Comparison of ENCODE assay signal across 10 cellular contexts in the genomic region with DNA sequence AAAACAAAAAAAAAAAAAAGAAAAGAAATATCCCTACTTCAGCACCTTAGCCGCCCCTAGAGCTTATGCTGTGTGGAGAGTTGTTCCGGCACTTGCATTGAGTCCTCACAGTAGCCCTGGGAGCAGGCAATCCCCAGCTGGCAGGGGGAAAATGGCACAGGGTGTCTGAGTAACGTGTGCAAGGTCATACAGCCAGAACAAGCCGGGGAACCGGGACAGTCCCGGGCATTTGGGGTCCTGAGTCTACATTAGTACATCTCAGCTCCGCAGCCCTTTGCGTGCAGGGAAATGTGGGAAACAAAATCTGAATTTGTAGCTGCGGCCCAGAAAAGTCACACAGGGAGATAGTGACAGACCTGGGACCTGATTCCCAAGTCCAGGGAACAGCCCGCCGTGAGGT. TPM values are rescaled to one million over a fixed set of nuclear protein-coding genes. Genes with fewer than 3 reads are reported as not detected.
DNase-seq lines count a peak whose midpoint lies in the region; ATAC-seq and TF ChIP-seq lines count a peak whose summit lies in the region.
"Had no signal": no experiment of that assay in that cellular context is flagged by ENCODE, and none has a peak within 500 bp of the region (broad histone marks: within the 10 kb centered on the region; RNA-seq: fewer than 3 reads in every experiment).

No MANE protein-coding gene starts in this region.

- H3K9me3 Mint-ChIP-seq in nephron: no peaks in the 10 kb centered on the region
- H3K9me3 Mint-ChIP-seq: activated B cell treated with CpG ODN at 0.5 μM for 24 hours, nephron progenitor cell had no signal

- TF ChIP-seq CTCF in HCT116 (IDR thresholded peaks at IDR 0.05 in 2 of 3, conservative IDR thresholded peaks at IDR 0.05 in 1 of 3; ENCODE audit: borderline replicate concordance in 1 of 3, insufficient read depth in 1 of 3, low read depth in 2 of 3, low read length in 2 of 3) (no peak), colonic mucosa (IDR thresholded peaks at IDR 0.05) (no peak), nephron (IDR thresholded peaks at IDR 0.05; ENCODE audit: unreplicated experiment in 3 of 3) (no peak)

- TF ChIP-seq RAD21 in HCT116 (IDR thresholded peaks at IDR 0.05; ENCODE audit: low read depth): no peak

- H3K9ac ChIP-seq in HCT116 (ENCODE audit: low read length): no peak overlapping the region
- H3K9ac ChIP-seq in colonic mucosa (ENCODE audit: low read depth in 2 of 2, low read length in 2 of 2): peak overlapping the region; percentile 24 to 100

- no peak for TF ChIP-seq POLR2A in HCT116 (IDR thresholded peaks at IDR 0.05; ENCODE audit: borderline replicate concordance, extremely low read depth, insufficient read depth, insufficient read length)

- peaks cover 22% of the 10 kb centered on the region for H3K4me1 Mint-ChIP-seq in nephron

- peak overlapping the region; percentile 96; the same call in 1 of the 2 replicates for H3K4me2 ChIP-seq in HCT116 (ENCODE audit: low read length)

- H3K36me3 ChIP-seq in ACC112 (ENCODE audit: insufficient read depth, low read length) (peaks cover 6% of the 10 kb centered on the region; the same call in 1 of the 2 replicates), HCT116 (ENCODE audit: control insufficient read depth in 1 of 2, insufficient read depth in 2 of 2, low read length in 2 of 2) (peaks cover 13 to 24% of the 10 kb centered on the region in 2 experiments), colonic mucosa (peaks cover 21% of the 10 kb centered on the region)

- RAD21 ChIA-PET in HCT116 (lab: Charles Lee; ENCODE audit: low non-redundant PET in 1 of 2, low total read pairs in 2 of 2, uncharacterized antibody in 2 of 2, unreplicated experiment in 2 of 2): no interaction called here

- intact Hi-C loops in HCT116 (cut with micrococcal nuclease) (no loop called here), colonic mucosa (cut with DNase I) (no loop called here)

- ATAC-seq in HCT116 (no peak), HG03457 (IDR thresholded peaks at IDR 0.05; ENCODE audit: unreplicated experiment) (no peak), HG03565 (IDR thresholded peaks at IDR 0.05; ENCODE audit: unreplicated experiment) (no peak)

- H3K27ac ChIP-seq in ACC112 (ENCODE audit: low read depth, low read length) (peak overlapping the region; percentile 33), HCT116 (ENCODE audit: low read depth, low read length) (peak overlapping the region; percentile 75), colonic mucosa (peak overlapping the region; percentile 96)

- H3K9me2 ChIP-seq in HCT116 (ENCODE audit: insufficient read depth): no peaks in the 10 kb centered on the region

- peaks cover 33% of the 10 kb centered on the region for H3K79me2 ChIP-seq in ACC112 (ENCODE audit: control insufficient read depth, insufficient read depth, low read length, unreplicated experiment)
- H3K79me2 ChIP-seq in HCT116 (ENCODE audit: insufficient read depth, low read length): peaks cover 28% of the 10 kb centered on the region

- peaks cover 23% of the 10 kb centered on the region for H3K36me3 Mint-ChIP-seq in nephron (ENCODE audit: low read depth)

- H3K27me3 ChIP-seq in ACC112 (ENCODE audit: insufficient read depth, low read length) (no peaks in the 10 kb centered on the region), HCT116 (ENCODE audit: insufficient read depth, low read length) (no peaks in the 10 kb centered on the region), colonic mucosa (no peaks in the 10 kb centered on the region)

- H3K27ac Mint-ChIP-seq in nephron: no peak overlapping the region
- H3K27ac Mint-ChIP-seq: nephron progenitor cell had no signal

- H3K9me3 ChIP-seq in HCT116 (ENCODE audit: control insufficient read depth in 1 of 2, insufficient read depth in 1 of 2, low read depth in 1 of 2, low read length in 2 of 2) (no peaks in the 10 kb centered on the region), colonic mucosa (no peaks in the 10 kb centered on the region)

- no peak for DNase-seq in HCT116 (ENCODE audit: low read depth, low spot score)
- DNase-seq in colonic mucosa: no peak
- DNase-seq in GM19238 (ENCODE audit: insufficient read length, low spot score): no peak
- DNase-seq in NCI-H1436 (lab: John Stamatoyannopoulos, UW): no peak
- DNase-seq: activated B cell treated with CpG ODN at 0.5 μM for 24 hours, nephron progenitor cell had no signal

- CTCF ChIA-PET in HCT116 (lab: Charles Lee): interaction anchor here (0.7 kb wide), 1 partner anchor 13 kb away, joined by 3 read pairs; no protein-coding TSS in a partner anchor

- H3K4me1 ChIP-seq in ACC112 (ENCODE audit: control insufficient read depth, insufficient read depth, low read length, unreplicated experiment): peaks cover 27% of the 10 kb centered on the region
- peaks cover 16 to 28% of the 10 kb centered on the region in 2 experiments; a peak in 3 of 4 replicates for H3K4me1 ChIP-seq in HCT116 (ENCODE audit: control insufficient read depth in 1 of 2, insufficient read depth in 2 of 2, low read length in 2 of 2)
- H3K4me1 ChIP-seq in colonic mucosa: peaks cover 15% of the 10 kb centered on the region

- H4K20me1 ChIP-seq in HCT116 (ENCODE audit: insufficient read depth): no peaks in the 10 kb centered on the region

- H3K4me3 ChIP-seq in ACC112 (ENCODE audit: low read depth, low read length): peak overlapping the region; percentile 9; the same call in 1 of the 2 replicates
- no peak overlapping the region for H3K4me3 ChIP-seq in HCT116 (replicated peaks in 1 of 2; ENCODE audit: low read depth in 1 of 2, low read length in 2 of 2)
- no peak overlapping the region for H3K4me3 ChIP-seq in colonic mucosa

- BruUV-seq in HCT116 (replicated peaks; lab: Mats Ljungman, UMichigan): no TSS peak

- H3K4me3 Mint-ChIP-seq in nephron: peak overlapping the region in 2 of 3 experiments; percentile 37 to 69
- H3K4me3 Mint-ChIP-seq: activated B cell treated with CpG ODN at 0.5 μM for 24 hours, nephron progenitor cell had no signal

- no peaks in the 10 kb centered on the region for H3K27me3 Mint-ChIP-seq in nephron (ENCODE audit: low read depth)
- H3K27me3 Mint-ChIP-seq: activated B cell treated with CpG ODN at 0.5 μM for 24 hours had no signal

- H2AFZ ChIP-seq in ACC112 (ENCODE audit: low read length, unreplicated experiment) (no peak overlapping the region), HCT116 (ENCODE audit: low read depth, low read length, poor library complexity, severe bottlenecking) (no peak overlapping the region)

- POLR2A ChIA-PET in HCT116 (lab: Charles Lee): no interaction called here

TF ChIP-seq in HCT116, 20 proteins besides CTCF, POLR2A, EP300 and RAD21:
- TF ChIP-seq SIN3A (IDR thresholded peaks at IDR 0.05; ENCODE audit: low read depth) (no peak), POLR2AphosphoS5 (IDR thresholded peaks at IDR 0.05; ENCODE audit: low read depth, low read length) (no peak), ZFX (IDR thresholded peaks at IDR 0.05) (no peak), ELF1 (IDR thresholded peaks at IDR 0.05; ENCODE audit: borderline replicate concordance, low read depth) (no peak), FOSL1 (IDR thresholded peaks at IDR 0.05; ENCODE audit: low read depth) (no peak), CBX3 (IDR thresholded peaks at IDR 0.05; ENCODE audit: low read depth) (no peak)
- TF ChIP-seq, protein P1, sequence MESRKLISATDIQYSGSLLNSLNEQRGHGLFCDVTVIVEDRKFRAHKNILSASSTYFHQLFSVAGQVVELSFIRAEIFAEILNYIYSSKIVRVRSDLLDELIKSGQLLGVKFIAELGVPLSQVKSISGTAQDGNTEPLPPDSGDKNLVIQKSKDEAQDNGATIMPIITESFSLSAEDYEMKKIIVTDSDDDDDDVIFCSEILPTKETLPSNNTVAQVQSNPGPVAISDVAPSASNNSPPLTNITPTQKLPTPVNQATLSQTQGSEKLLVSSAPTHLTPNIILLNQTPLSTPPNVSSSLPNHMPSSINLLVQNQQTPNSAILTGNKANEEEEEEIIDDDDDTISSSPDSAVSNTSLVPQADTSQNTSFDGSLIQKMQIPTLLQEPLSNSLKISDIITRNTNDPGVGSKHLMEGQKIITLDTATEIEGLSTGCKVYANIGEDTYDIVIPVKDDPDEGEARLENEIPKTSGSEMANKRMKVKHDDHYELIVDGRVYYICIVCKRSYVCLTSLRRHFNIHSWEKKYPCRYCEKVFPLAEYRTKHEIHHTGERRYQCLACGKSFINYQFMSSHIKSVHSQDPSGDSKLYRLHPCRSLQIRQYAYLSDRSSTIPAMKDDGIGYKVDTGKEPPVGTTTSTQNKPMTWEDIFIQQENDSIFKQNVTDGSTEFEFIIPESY (IDR thresholded peaks at IDR 0.05; ENCODE audit: extremely low read depth, insufficient replicate concordance, low read length): no peak

RNA-seq across cellular contexts. Expression of a gene that starts 3.4 kb away (rescaled TPM):
- total RNA-seq in HCT116 (2021; ENCODE audit: unreplicated experiment) (18.9 TPM), colonic mucosa (10 to 100 TPM; 72.1 to 76.6 TPM)
- 15.7 and 17.6 TPM in 2 replicates for polyA plus RNA-seq in HCT116 (2012)

RNA-seq across cellular contexts. Expression of a gene that starts 44.5 kb away (rescaled TPM):
- total RNA-seq in HCT116 (2021; ENCODE audit: unreplicated experiment) (103 TPM), colonic mucosa (100 to 1,000 TPM in 1 of 2 donors, 10 to 100 TPM in 1; 86.2 to 119 TPM)
- 121 and 137 TPM in 2 replicates for polyA plus RNA-seq in HCT116 (2012)

Comparison
In these comparisons a context has a peak if more than half of its experiments do, and no peak if none do; other contexts are left out.
1. H3K27ac ChIP-seq: peak in every context shown above with its lines; median percentile 96 in colonic mucosa; 75 in HCT116; 33 in ACC112.